In the genomic region with DNA sequence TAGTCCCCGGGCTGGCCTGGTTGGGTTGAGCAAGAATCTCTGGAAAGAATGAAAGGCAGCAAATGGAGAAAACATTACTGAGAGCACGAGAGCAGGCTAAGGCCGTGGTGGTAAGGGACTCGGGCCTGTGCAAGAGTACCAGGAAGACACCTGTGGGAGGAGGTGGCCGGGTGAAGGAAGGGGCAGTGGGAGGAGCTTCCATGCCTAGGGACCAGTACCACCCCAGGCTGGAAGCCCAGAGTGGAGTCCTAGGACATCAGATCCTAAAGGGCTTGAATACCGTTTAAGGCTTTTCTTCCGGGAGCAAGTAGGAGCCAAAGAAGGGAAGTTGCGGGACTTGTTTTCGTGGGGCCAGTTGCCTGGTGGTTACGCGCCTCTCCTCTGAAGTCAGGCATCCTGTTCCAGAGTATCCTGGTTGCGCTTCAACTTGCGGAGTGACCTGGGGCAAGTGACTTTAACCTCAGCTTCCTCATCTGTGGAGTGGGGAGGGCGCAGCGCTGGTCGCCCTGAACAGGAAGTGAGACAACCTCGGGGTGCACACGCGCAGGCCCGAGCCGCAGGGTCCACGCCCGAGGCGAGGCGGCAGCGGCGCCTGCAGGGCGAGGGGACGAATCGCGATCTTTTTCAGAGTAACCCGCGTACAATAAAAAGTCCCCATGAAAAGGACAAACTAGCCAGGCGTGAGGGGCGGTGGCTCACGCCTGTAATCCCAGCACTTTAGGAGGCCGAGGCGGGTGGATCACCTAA, we compare ENCODE assay signal across 1 cellular context.
TF ChIP-seq lines count a peak whose summit lies in the region.

No MANE protein-coding gene starts in this region.

TF ChIP-seq in HepG2, 621 proteins besides CTCF, POLR2A, EP300 and RAD21 (continued from another document and continues in another):
- TF ChIP-seq, protein P1, sequence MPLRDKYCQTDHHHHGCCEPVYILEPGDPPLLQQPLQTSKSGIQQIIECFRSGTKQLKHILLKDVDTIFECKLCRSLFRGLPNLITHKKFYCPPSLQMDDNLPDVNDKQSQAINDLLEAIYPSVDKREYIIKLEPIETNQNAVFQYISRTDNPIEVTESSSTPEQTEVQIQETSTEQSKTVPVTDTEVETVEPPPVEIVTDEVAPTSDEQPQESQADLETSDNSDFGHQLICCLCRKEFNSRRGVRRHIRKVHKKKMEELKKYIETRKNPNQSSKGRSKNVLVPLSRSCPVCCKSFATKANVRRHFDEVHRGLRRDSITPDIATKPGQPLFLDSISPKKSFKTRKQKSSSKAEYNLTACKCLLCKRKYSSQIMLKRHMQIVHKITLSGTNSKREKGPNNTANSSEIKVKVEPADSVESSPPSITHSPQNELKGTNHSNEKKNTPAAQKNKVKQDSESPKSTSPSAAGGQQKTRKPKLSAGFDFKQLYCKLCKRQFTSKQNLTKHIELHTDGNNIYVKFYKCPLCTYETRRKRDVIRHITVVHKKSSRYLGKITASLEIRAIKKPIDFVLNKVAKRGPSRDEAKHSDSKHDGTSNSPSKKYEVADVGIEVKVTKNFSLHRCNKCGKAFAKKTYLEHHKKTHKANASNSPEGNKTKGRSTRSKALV (CRISPR knock-in tag; IDR thresholded peaks at IDR 0.05), result peak; percentile 76; the same call in 1 of the 2 replicates
- TF ChIP-seq NR2F2 (IDR thresholded peaks at IDR 0.05; ENCODE audit: borderline replicate concordance, low read depth) (no peak), PLRG1 (conservative IDR thresholded peaks at IDR 0.05) (no peak), SRSF4 (IDR thresholded peaks at IDR 0.05; ENCODE audit: low read depth, low read length, poor library complexity, severe bottlenecking) (no peak), RXRB (CRISPR knock-in tag; IDR thresholded peaks at IDR 0.05; ENCODE audit: borderline replicate concordance) (peak; percentile 78), TAF1 (CRISPR knock-in tag; IDR thresholded peaks at IDR 0.05) (peak; percentile 53), ATF7 (IDR thresholded peaks at IDR 0.05) (no peak), ATF7 (CRISPR knock-in tag; IDR thresholded peaks at IDR 0.05) (no peak), ZC3H13 (CRISPR knock-in tag; IDR thresholded peaks at IDR 0.05) (peak; percentile 54), ZFYVE20 (CRISPR knock-in tag; IDR thresholded peaks at IDR 0.05; ENCODE audit: borderline replicate concordance, low read depth) (0 out of 2 replicates have a peak, but pooled peaks have one; percentile 68), ZBTB14 (CRISPR knock-in tag; IDR thresholded peaks at IDR 0.05) (peak; percentile 78), TERF1 (CRISPR knock-in tag; IDR thresholded peaks at IDR 0.05) (no peak; the same call in 1 of the 2 replicates), FOXJ3 (CRISPR knock-in tag; IDR thresholded peaks at IDR 0.05; ENCODE audit: borderline replicate concordance) (no peak), NCOR1 (IDR thresholded peaks at IDR 0.05; ENCODE audit: borderline replicate concordance, low read length) (no peak; the same call in 1 of the 2 replicates), ZNF576 (CRISPR knock-in tag; IDR thresholded peaks at IDR 0.05) (no peak; the same call in 1 of the 2 replicates), CENPX (CRISPR knock-in tag; IDR thresholded peaks at IDR 0.05) (no peak), ZNF383 (CRISPR knock-in tag; IDR thresholded peaks at IDR 0.05; ENCODE audit: borderline replicate concordance) (no peak), ZNF160 (CRISPR knock-in tag; IDR thresholded peaks at IDR 0.05) (no peak; the same call in 1 of the 2 replicates), GLI4 (CRISPR knock-in tag; IDR thresholded peaks at IDR 0.05; ENCODE audit: borderline replicate concordance) (peak; percentile 89; the same call in 1 of the 2 replicates), ZNF788 (CRISPR knock-in tag; IDR thresholded peaks at IDR 0.05; ENCODE audit: borderline replicate concordance) (peak; percentile 99), HES4 (CRISPR knock-in tag; IDR thresholded peaks at IDR 0.05; ENCODE audit: borderline replicate concordance) (no peak), ZNF274 (CRISPR knock-in tag; IDR thresholded peaks at IDR 0.05) (no peak; the same call in none of the 2 replicates), ZNF550 (CRISPR knock-in tag; IDR thresholded peaks at IDR 0.05; ENCODE audit: borderline replicate concordance) (no peak), DNMT1 (CRISPR knock-in tag; IDR thresholded peaks at IDR 0.05) (no peak), KDM3A (CRISPR knock-in tag; IDR thresholded peaks at IDR 0.05; ENCODE audit: low read depth) (peak; percentile 97), ZNF703 (CRISPR knock-in tag; IDR thresholded peaks at IDR 0.05; ENCODE audit: borderline replicate concordance) (no peak), GPBP1L1 (CRISPR knock-in tag; IDR thresholded peaks at IDR 0.05) (no peak), SRF (IDR thresholded peaks at IDR 0.05; ENCODE audit: low read depth, low read length) (peak; percentile 34; the same call in 1 of the 2 replicates), NFIC (IDR thresholded peaks at IDR 0.05; ENCODE audit: low read length) (no peak; the same call in 1 of the 2 replicates), ETS1 (CRISPR knock-in tag; IDR thresholded peaks at IDR 0.05) (no peak), ATF3 (CRISPR knock-in tag; IDR thresholded peaks at IDR 0.05) (peak; percentile 18; the same call in 1 of the 2 replicates), PPARG (CRISPR knock-in tag; conservative IDR thresholded peaks at IDR 0.05) (peak; percentile 83; the same call in 1 of the 2 replicates), ISX (CRISPR knock-in tag; conservative IDR thresholded peaks at IDR 0.05) (no peak), ZNF644 (CRISPR knock-in tag; IDR thresholded peaks at IDR 0.05; ENCODE audit: low read depth) (peak; percentile 9; the same call in 1 of the 2 replicates), XBP1 (CRISPR knock-in tag; IDR thresholded peaks at IDR 0.05) (no peak), ZNF569 (CRISPR knock-in tag; IDR thresholded peaks at IDR 0.05; ENCODE audit: borderline replicate concordance) (no peak), EED (CRISPR knock-in tag; IDR thresholded peaks at IDR 0.05) (0 out of 2 replicates have a peak, but pooled peaks have one; percentile 63), RFX1 (IDR thresholded peaks at IDR 0.05) (no peak), BCLAF1 (IDR thresholded peaks at IDR 0.05) (no peak), KLF6 (CRISPR knock-in tag; IDR thresholded peaks at IDR 0.05) (peak; percentile 91), WIZ (CRISPR knock-in tag; IDR thresholded peaks at IDR 0.05) (no peak; the same call in 1 of the 2 replicates), GATA4 (IDR thresholded peaks at IDR 0.05; ENCODE audit: borderline replicate concordance, low read depth) (no peak), RNF219 (CRISPR knock-in tag; IDR thresholded peaks at IDR 0.05) (peak; percentile 97), ARID2 (CRISPR knock-in tag; IDR thresholded peaks at IDR 0.05; ENCODE audit: borderline replicate concordance) (no peak; the same call in 1 of the 2 replicates)
- TF ChIP-seq, protein P2, sequence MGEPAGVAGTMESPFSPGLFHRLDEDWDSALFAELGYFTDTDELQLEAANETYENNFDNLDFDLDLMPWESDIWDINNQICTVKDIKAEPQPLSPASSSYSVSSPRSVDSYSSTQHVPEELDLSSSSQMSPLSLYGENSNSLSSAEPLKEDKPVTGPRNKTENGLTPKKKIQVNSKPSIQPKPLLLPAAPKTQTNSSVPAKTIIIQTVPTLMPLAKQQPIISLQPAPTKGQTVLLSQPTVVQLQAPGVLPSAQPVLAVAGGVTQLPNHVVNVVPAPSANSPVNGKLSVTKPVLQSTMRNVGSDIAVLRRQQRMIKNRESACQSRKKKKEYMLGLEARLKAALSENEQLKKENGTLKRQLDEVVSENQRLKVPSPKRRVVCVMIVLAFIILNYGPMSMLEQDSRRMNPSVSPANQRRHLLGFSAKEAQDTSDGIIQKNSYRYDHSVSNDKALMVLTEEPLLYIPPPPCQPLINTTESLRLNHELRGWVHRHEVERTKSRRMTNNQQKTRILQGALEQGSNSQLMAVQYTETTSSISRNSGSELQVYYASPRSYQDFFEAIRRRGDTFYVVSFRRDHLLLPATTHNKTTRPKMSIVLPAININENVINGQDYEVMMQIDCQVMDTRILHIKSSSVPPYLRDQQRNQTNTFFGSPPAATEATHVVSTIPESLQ (CRISPR knock-in tag; conservative IDR thresholded peaks at IDR 0.05), result no peak
- TF ChIP-seq, protein P3, sequence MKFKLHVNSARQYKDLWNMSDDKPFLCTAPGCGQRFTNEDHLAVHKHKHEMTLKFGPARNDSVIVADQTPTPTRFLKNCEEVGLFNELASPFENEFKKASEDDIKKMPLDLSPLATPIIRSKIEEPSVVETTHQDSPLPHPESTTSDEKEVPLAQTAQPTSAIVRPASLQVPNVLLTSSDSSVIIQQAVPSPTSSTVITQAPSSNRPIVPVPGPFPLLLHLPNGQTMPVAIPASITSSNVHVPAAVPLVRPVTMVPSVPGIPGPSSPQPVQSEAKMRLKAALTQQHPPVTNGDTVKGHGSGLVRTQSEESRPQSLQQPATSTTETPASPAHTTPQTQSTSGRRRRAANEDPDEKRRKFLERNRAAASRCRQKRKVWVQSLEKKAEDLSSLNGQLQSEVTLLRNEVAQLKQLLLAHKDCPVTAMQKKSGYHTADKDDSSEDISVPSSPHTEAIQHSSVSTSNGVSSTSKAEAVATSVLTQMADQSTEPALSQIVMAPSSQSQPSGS (CRISPR knock-in tag; IDR thresholded peaks at IDR 0.05), result peak; percentile 74
